Comparison of ENCODE assay signal across 8 cellular contexts in genomic region chr17:10616502-10617119, GRCh38. TPM values are rescaled to one million over a fixed set of nuclear protein-coding genes. Genes with fewer than 3 reads are reported as not detected.
DNase-seq lines count a peak whose midpoint lies in the region; ATAC-seq and TF ChIP-seq lines count a peak whose summit lies in the region.

No MANE protein-coding gene starts in this region.

- peaks cover 8% of the 10 kb centered on the region for H3K4me1 ChIP-seq in NT2/D1 (ENCODE audit: insufficient read depth, insufficient read length)

- H3K9me3 ChIP-seq in NT2/D1 (ENCODE audit: insufficient read depth, low read length): no peaks in the 10 kb centered on the region

- H3K36me3 Mint-ChIP-seq in naive thymus-derived CD8-positive, alpha-beta T cell: no peaks in the 10 kb centered on the region
- H3K36me3 Mint-ChIP-seq in stimulated activated effector memory CD8-positive, alpha-beta T cell treated with anti-CD3 and anti-CD28 coated beads, Interleukin-12 subunit alpha, Interleukin-12 subunit beta, amount 100 ng/mL, for 72 hours: no peaks in the 10 kb centered on the region

- no peaks in the 10 kb centered on the region for H3K36me3 ChIP-seq in NT2/D1 (ENCODE audit: insufficient read depth, insufficient read length, low read length)

- peak; percentile 78 for ATAC-seq in HG03354 (IDR thresholded peaks at IDR 0.05; ENCODE audit: poor library complexity, severe bottlenecking, unreplicated experiment)
- ATAC-seq in esophagus mucosa: peak; percentile 86
- peak; percentile 71 to 73 for ATAC-seq in naive thymus-derived CD8-positive, alpha-beta T cell
- peak; percentile 67 for ATAC-seq in stimulated activated effector memory CD8-positive, alpha-beta T cell treated with anti-CD3 and anti-CD28 coated beads, Interleukin-12 subunit alpha, Interleukin-12 subunit beta, amount 100 ng/mL, for 72 hours
- ATAC-seq in GM19035 (IDR thresholded peaks at IDR 0.05; ENCODE audit: unreplicated experiment): no peak

- H3K4me3 Mint-ChIP-seq in naive thymus-derived CD8-positive, alpha-beta T cell: no peak overlapping the region
- no peak overlapping the region for H3K4me3 Mint-ChIP-seq in stimulated activated effector memory CD8-positive, alpha-beta T cell treated with anti-CD3 and anti-CD28 coated beads, Interleukin-12 subunit alpha, Interleukin-12 subunit beta, amount 100 ng/mL, for 72 hours

- H3K4me3 ChIP-seq in NT2/D1 (ENCODE audit: insufficient read length, low read depth): no peak overlapping the region

- H3K4me1 Mint-ChIP-seq in naive thymus-derived CD8-positive, alpha-beta T cell: peaks cover 0 to 5% (median 2%) of the 10 kb centered on the region in 4 donors
- H3K4me1 Mint-ChIP-seq in stimulated activated effector memory CD8-positive, alpha-beta T cell treated with anti-CD3 and anti-CD28 coated beads, Interleukin-12 subunit alpha, Interleukin-12 subunit beta, amount 100 ng/mL, for 72 hours: no peaks in the 10 kb centered on the region

- H3K27ac Mint-ChIP-seq in naive thymus-derived CD8-positive, alpha-beta T cell: peak overlapping the region in 1 of 10 donors; percentile 21
- H3K27ac Mint-ChIP-seq in stimulated activated effector memory CD8-positive, alpha-beta T cell treated with anti-CD3 and anti-CD28 coated beads, Interleukin-12 subunit alpha, Interleukin-12 subunit beta, amount 100 ng/mL, for 72 hours: no peak overlapping the region

- no peak overlapping the region for H3K9ac ChIP-seq in NT2/D1 (ENCODE audit: insufficient read length, low read depth)

- H3K27me3 Mint-ChIP-seq in naive thymus-derived CD8-positive, alpha-beta T cell: peaks cover 2 to 23% (median 3%) of the 10 kb centered on the region in 5 donors

- no peaks in the 10 kb centered on the region for H3K27me3 ChIP-seq in NT2/D1 (ENCODE audit: insufficient read depth, insufficient read length)

- POLR2A ChIA-PET in naive thymus-derived CD8-positive, alpha-beta T cell (lab: Charles Lee): interaction anchor here (0.9 kb wide), 1 partner anchor 8 kb away, joined by 3 read pairs; no protein-coding TSS in a partner anchor

- peak; percentile 99 for TF ChIP-seq CTCF in GM10266 (IDR thresholded peaks at IDR 0.05; ENCODE audit: control insufficient read depth, insufficient read depth, low read depth, missing control alignments)

- DNase-seq in GM10266 (ENCODE audit: extremely low spot score): peak; percentile 67
- DNase-seq in NT2/D1 (ENCODE audit: low read depth, low spot score): peak; percentile 70
- DNase-seq in activated CD8-positive, alpha-beta memory T cell treated with anti-CD3 and anti-CD28 coated beads, Interleukin-2, amount 50 U/mL, for 48 hours: peak; percentile 94
- peak; percentile 45 to 76 (median 56) for DNase-seq in naive thymus-derived CD8-positive, alpha-beta T cell
- peak; percentile 60 to 89 for DNase-seq in stimulated activated effector memory CD8-positive, alpha-beta T cell treated with anti-CD3 and anti-CD28 coated beads, Interleukin-12 subunit alpha, Interleukin-12 subunit beta, amount 100 ng/mL, for 72 hours (ENCODE audit: low spot score in 2 of 2)

- H3K9me3 Mint-ChIP-seq in naive thymus-derived CD8-positive, alpha-beta T cell: no peaks in the 10 kb centered on the region
- no peaks in the 10 kb centered on the region for H3K9me3 Mint-ChIP-seq in stimulated activated effector memory CD8-positive, alpha-beta T cell treated with anti-CD3 and anti-CD28 coated beads, Interleukin-12 subunit alpha, Interleukin-12 subunit beta, amount 100 ng/mL, for 72 hours

RNA-seq across cellular contexts. Expression of gene MYH3, which starts 40.5 kb away (rescaled TPM):
- total RNA-seq in esophagus mucosa: 0.52 TPM
- total RNA-seq in naive thymus-derived CD8-positive, alpha-beta T cell: 10 to 100 TPM; 15.4 to 16.0 TPM
- polyA plus RNA-seq in naive thymus-derived CD8-positive, alpha-beta T cell: 1 to 10 TPM in 1 of 3 donors, under 1 TPM in 2; 0.39 to 1.1 (median 0.60) TPM

Comparison
In these comparisons a context has a peak if more than half of its experiments do, and no peak if none do; other contexts are left out.
1. RNA of gene MYH3, which starts 40.5 kb away (total RNA-seq): 15.4 to 16.0 TPM in naive thymus-derived CD8-positive, alpha-beta T cell; 0.52 TPM in esophagus mucosa (single experiment); every median in the first group is over 10 times any median in the second.
2. Peak in every context shown above with its lines, with median percentiles within 50 percentile points of each other: DNase-seq.